15 cellular contexts compared by ENCODE assay signal in the genomic region with DNA sequence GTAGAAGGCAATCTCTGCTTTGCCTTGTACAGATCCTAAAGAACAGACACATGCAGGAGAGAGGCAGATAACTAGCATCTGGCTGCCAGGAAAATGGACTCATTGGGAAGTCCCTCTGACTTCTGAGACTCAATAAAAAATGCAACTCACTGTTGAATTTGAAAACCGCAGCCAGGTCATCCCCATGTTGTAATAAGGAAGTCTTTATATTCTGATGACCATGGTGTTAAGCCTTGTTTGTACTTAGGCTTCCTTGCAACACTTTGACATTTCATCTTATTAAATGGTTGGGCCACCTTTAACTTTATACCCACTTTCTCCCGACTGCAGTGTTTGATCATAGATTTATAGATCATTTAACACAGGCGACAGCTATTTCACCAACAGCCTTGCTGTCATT.
DNase-seq lines count a peak whose midpoint lies in the region; FAIRE-seq lines count a peak whose summit lies in the region.
"Had no signal": no experiment of that assay in that cellular context is flagged by ENCODE, and none has a peak within 500 bp of the region (broad histone marks: within the 10 kb centered on the region; RNA-seq: fewer than 3 reads in every experiment).

No MANE protein-coding gene starts in this region.

- H3K27ac ChIP-seq in mesenchymal stem cell (ENCODE audit: low read length, poor library complexity, severe bottlenecking) = no peak overlapping the region
- H3K27ac ChIP-seq: BLaER1, parathyroid adenoma, upper lobe of left lung had no signal

- H2BK15ac ChIP-seq in mesenchymal stem cell (ENCODE audit: low read depth, poor library complexity, severe bottlenecking) = no peak overlapping the region

- H3K36me3 ChIP-seq in adipocyte (ENCODE audit: control insufficient read depth, insufficient read depth, low read length, severe bottlenecking) (no peaks in the 10 kb centered on the region), mesenchymal stem cell (ENCODE audit: control insufficient read depth in 1 of 2, insufficient read depth in 2 of 2, low read depth in 1 of 2, low read length in 2 of 2) (no peaks in the 10 kb centered on the region), H7 (replicated peaks; ENCODE audit: control insufficient read depth, insufficient read depth, low read length) (no peaks in the 10 kb centered on the region)
- H3K36me3 ChIP-seq: BLaER1, upper lobe of left lung had no signal

- WGBS in mesenchymal stem cell = 94% methylated on average over 2 of the region's 3 CpGs

- H3K9ac ChIP-seq in adipocyte (ENCODE audit: low read length) (peak overlapping the region; percentile 67), mesenchymal stem cell (ENCODE audit: low read length) (peak overlapping the region; percentile 47)
- H3K9ac ChIP-seq: BLaER1, parathyroid adenoma had no signal

- no peak overlapping the region for H3K23ac ChIP-seq in mesenchymal stem cell (ENCODE audit: low read length in 2 of 2)

- H3K4me1 ChIP-seq in adipocyte (ENCODE audit: control insufficient read depth, insufficient read depth, low read length) = peaks cover 38% of the 10 kb centered on the region
- no peaks in the 10 kb centered on the region for H3K4me1 ChIP-seq in mesenchymal stem cell (ENCODE audit: control insufficient read depth, insufficient read depth, low read depth, low read length)
- H3K4me1 ChIP-seq: BLaER1, parathyroid adenoma, upper lobe of left lung had no signal

- H3K14ac ChIP-seq in mesenchymal stem cell (ENCODE audit: low read length in 2 of 2) = no peak overlapping the region

- H2BK120ac ChIP-seq in mesenchymal stem cell (ENCODE audit: low read depth, low read length) = no peak overlapping the region

- in situ Hi-C loops in Caki2 (cut with HindIII; ENCODE audit: low pct_unique_long_range_greater_than_20kb, low sequenced_read_pairs) = no loop called here

- H2BK12ac ChIP-seq in mesenchymal stem cell (ENCODE audit: low read length in 2 of 2) = no peak overlapping the region

- no peak overlapping the region for H4K8ac ChIP-seq in mesenchymal stem cell (ENCODE audit: low read length)

- no peak overlapping the region for H3K4me2 ChIP-seq in mesenchymal stem cell (ENCODE audit: low read length, poor library complexity, severe bottlenecking)
- H3K4me2 ChIP-seq: BLaER1 had no signal

- no peaks in the 10 kb centered on the region for H3K79me1 ChIP-seq in mesenchymal stem cell (replicated peaks; ENCODE audit: low read length, poor library complexity, severe bottlenecking)

- peak; percentile 79 for DNase-seq in Caki2 (ENCODE audit: low read depth)
- DNase-seq in M059J (ENCODE audit: low read depth) = peak; percentile 82
- no peak for DNase-seq in adipocyte (ENCODE audit: low read depth)
- DNase-seq in mesenchymal stem cell = peak; percentile 33
- no peak for DNase-seq in frontal cortex (ENCODE audit: low spot score in 2 of 2)
- no peak for DNase-seq in COLO668 (lab: John Stamatoyannopoulos, UW; ENCODE audit: unreplicated experiment)
- DNase-seq in D341Med (ENCODE audit: low spot score) = no peak
- no peak for DNase-seq in H7
- DNase-seq: activated CD4-positive, alpha-beta T cell treated with anti-CD3 and anti-CD28 coated beads, Interleukin-2, amount 50 U/mL, for 4 hours; effector memory CD4-positive, alpha-beta T cell; NCI-H1105; NCI-H446; upper lobe of left lung had no signal

- no peaks in the 10 kb centered on the region for H3K27me3 ChIP-seq in adipocyte (replicated peaks; ENCODE audit: control insufficient read depth, insufficient read depth, low read length)
- H3K27me3 ChIP-seq in mesenchymal stem cell (ENCODE audit: control insufficient read depth in 1 of 2, insufficient read depth in 1 of 2, low read length in 2 of 2) = no peaks in the 10 kb centered on the region
- no peaks in the 10 kb centered on the region for H3K27me3 ChIP-seq in H7 (ENCODE audit: control insufficient read depth, insufficient read depth, low read length)
- H3K27me3 ChIP-seq: BLaER1, upper lobe of left lung had no signal

- no peak for FAIRE-seq in frontal cortex (lab: Jason Lieb, UNC)

- H2BK5ac ChIP-seq in mesenchymal stem cell (ENCODE audit: low read depth, low read length, poor library complexity, severe bottlenecking) = no peak overlapping the region

- H3K4me3 ChIP-seq in adipocyte (ENCODE audit: low read length) (no peak overlapping the region), mesenchymal stem cell (ENCODE audit: insufficient read depth in 1 of 2, low read depth in 1 of 2, low read length in 2 of 2) (no peak overlapping the region), H7 (ENCODE audit: insufficient read depth, low read depth, low read length) (no peak overlapping the region)
- H3K4me3 ChIP-seq: BLaER1, upper lobe of left lung had no signal

- H4K91ac ChIP-seq in mesenchymal stem cell (ENCODE audit: low read length) = no peak overlapping the region

- no peak overlapping the region for H2AK5ac ChIP-seq in mesenchymal stem cell (ENCODE audit: low read length, severe bottlenecking)

- no peak overlapping the region for H3K4ac ChIP-seq in mesenchymal stem cell (ENCODE audit: low read depth in 1 of 2, low read length in 2 of 2)

- H2AFZ ChIP-seq in mesenchymal stem cell (ENCODE audit: low read depth, low read length) = no peak overlapping the region
- H2AFZ ChIP-seq: parathyroid adenoma had no signal

- H3K9me3 ChIP-seq in adipocyte (ENCODE audit: control insufficient read depth, low read length) (no peaks in the 10 kb centered on the region), mesenchymal stem cell (ENCODE audit: control insufficient read depth, low read length) (no peaks in the 10 kb centered on the region)
- H3K9me3 ChIP-seq: BLaER1, upper lobe of left lung had no signal

- no peak overlapping the region for H3K18ac ChIP-seq in mesenchymal stem cell (ENCODE audit: low read depth in 1 of 2, low read length in 2 of 2)

Comparison
In these comparisons a context has a peak if more than half of its experiments do, and no peak if none do; other contexts are left out.
1. DNase-seq: peak in Caki2 (single experiment), M059J (single experiment) and mesenchymal stem cell (single experiment); none in adipocyte (single experiment), frontal cortex (0 of 2), COLO668 (single experiment), D341Med (single experiment) and H7 (single experiment).